Comparison of ENCODE assay signal across 8 cellular contexts in genomic region chr1:204072951-204073836, GRCh38. TPM values are rescaled to one million over a fixed set of nuclear protein-coding genes. Genes with fewer than 3 reads are reported as not detected.
DNase-seq lines count a peak whose midpoint lies in the region; ATAC-seq and TF ChIP-seq lines count a peak whose summit lies in the region.

TSS of gene SOX13 (plus strand) at chr1:204073115. CDS start at chr1:204112916, 39,801 bp downstream.

- H3K4me3 ChIP-seq in MM.1S (ENCODE audit: low read length) (peak within 1 kb of the TSS; percentile 65), iPS-20b (ENCODE audit: low read length) (peak within 1 kb of the TSS; percentile 84)

- TF ChIP-seq CTCF in MM.1S (IDR thresholded peaks at IDR 0.05; ENCODE audit: low read length): no peak

- peak within 1 kb of the TSS; percentile 17; the same call in 1 of the 2 replicates for H3K9ac ChIP-seq in MM.1S (ENCODE audit: low read length)
- peak within 1 kb of the TSS; percentile 89 for H3K9ac ChIP-seq in iPS-20b (ENCODE audit: low read depth, low read length)

- no peaks in the 10 kb centered on the region for H3K79me2 ChIP-seq in MM.1S (ENCODE audit: low read length)

- H3K27ac ChIP-seq in MM.1S (ENCODE audit: low read length) (no peak within 1 kb of the TSS), iPS-20b (ENCODE audit: low read length) (peak within 1 kb of the TSS; percentile 34)

- no peaks in the 10 kb centered on the region for H3F3A ChIP-seq in MM.1S (ENCODE audit: insufficient read depth, low read length)

- peaks cover 17% of the 10 kb centered on the region for H3K27me3 ChIP-seq in MM.1S (replicated peaks; ENCODE audit: insufficient read depth, low read length)
- H3K27me3 ChIP-seq in iPS-20b (ENCODE audit: insufficient read depth, low read length): peaks cover 7% of the 10 kb centered on the region; the same call in 1 of the 2 replicates

- peak within 1 kb of the TSS; percentile 78 for H3K4me2 ChIP-seq in MM.1S (ENCODE audit: low read depth, low read length)

- H3K9me3 ChIP-seq in MM.1S (replicated peaks; ENCODE audit: insufficient read depth, low read length): no peaks in the 10 kb centered on the region
- no peaks in the 10 kb centered on the region for H3K9me3 ChIP-seq in iPS-20b (ENCODE audit: insufficient read depth, low read depth, low read length)

- no peaks in the 10 kb centered on the region for H4K20me1 ChIP-seq in MM.1S (ENCODE audit: insufficient read depth, low read length)

- peak; percentile 88 for ATAC-seq in SK-N-SH treated with all-trans-retinoic acid at 6 μM for 48 hours
- no peak for ATAC-seq in GM21737 (IDR thresholded peaks at IDR 0.05; ENCODE audit: unreplicated experiment)

- H3K9me2 ChIP-seq in MM.1S (replicated peaks; ENCODE audit: insufficient read depth, low read length): no peaks in the 10 kb centered on the region

- peak within 1 kb of the TSS; percentile 78 for H2AFZ ChIP-seq in MM.1S (ENCODE audit: low read length)

- DNase-seq in DMS114 treated with DMSO at 0.1 percent for 48 hours (lab: John Stamatoyannopoulos, UW; ENCODE audit: unreplicated experiment): peak; percentile 73
- DNase-seq in MM.1S: peak; percentile 76
- peak; percentile 25 to 48 for DNase-seq in cerebellar nuclear complex (lab: John Stamatoyannopoulos, UW)
- DNase-seq in renal cortical epithelial cell (ENCODE audit: low read depth): peak; percentile 75
- DNase-seq in activated CD4-positive, CD25-positive, alpha-beta regulatory T cell treated with anti-CD3 and anti-CD28 coated beads, Interleukin-2, amount 50 U/mL, for 72 hours: no peak

- H3K4me1 ChIP-seq in MM.1S (ENCODE audit: low read length) (peaks cover 4% of the 10 kb centered on the region; the same call in 1 of the 2 replicates), iPS-20b (ENCODE audit: insufficient read depth, low read length) (peaks cover 26% of the 10 kb centered on the region)

- no peaks in the 10 kb centered on the region for H3K36me3 ChIP-seq in MM.1S (replicated peaks; ENCODE audit: insufficient read depth, low read length)
- peaks cover 6% of the 10 kb centered on the region for H3K36me3 ChIP-seq in iPS-20b (ENCODE audit: insufficient read depth, low read depth, low read length)

TF ChIP-seq in SK-N-SH treated with all-trans-retinoic acid at 6 μM for 48 hours, 23 proteins besides CTCF, POLR2A, EP300 and RAD21:
- TF ChIP-seq TSHZ2 (CRISPR knock-in tag; IDR thresholded peaks at IDR 0.05): 0 out of 2 replicates have a peak, but pooled peaks have one; percentile 47
- TF ChIP-seq CSRNP3 (CRISPR knock-in tag; IDR thresholded peaks at IDR 0.05): no peak

RNA-seq across cellular contexts. Expression of gene SOX13, which starts in this region (rescaled TPM):
- total RNA-seq in renal cortical epithelial cell: 3.3 and 11.5 TPM in 2 replicates
